Comparison of ENCODE assay signal across 1 cellular context in genomic region chr7:128204455-128204854, GRCh38.
TF ChIP-seq lines count a peak whose summit lies in the region.

No MANE protein-coding gene starts in this region.

TF ChIP-seq in K562, 482 proteins besides CTCF, POLR2A, EP300 and RAD21 (continued from another document and continues in another):
- TF ChIP-seq ZBTB7A (IDR thresholded peaks at IDR 0.05; ENCODE audit: borderline replicate concordance, control insufficient read depth, low read depth, low read length) (no peak), CEBPG (CRISPR knock-in tag; IDR thresholded peaks at IDR 0.05) (no peak), CEBPG (tag; conservative IDR thresholded peaks at IDR 0.05 in 1 of 2, IDR thresholded peaks at IDR 0.05 in 1 of 2) (no peak), HOMEZ (CRISPR knock-in tag; IDR thresholded peaks at IDR 0.05) (no peak), BCL6 (CRISPR knock-in tag; IDR thresholded peaks at IDR 0.05) (no peak), CBFA2T3 (IDR thresholded peaks at IDR 0.05) (peak; percentile 94), SNRNP70 (optimal IDR thresholded peaks at IDR 0.05; ENCODE audit: low read depth, low read length) (no peak), ZBTB11 (CRISPR knock-in tag; IDR thresholded peaks at IDR 0.05) (no peak), ZKSCAN8 (CRISPR knock-in tag; IDR thresholded peaks at IDR 0.05) (no peak), RBM17 (IDR thresholded peaks at IDR 0.05; ENCODE audit: borderline replicate concordance, low read depth, low read length) (no peak), C11orf30 (IDR thresholded peaks at IDR 0.05; ENCODE audit: low read depth) (no peak), ZNF318 (IDR thresholded peaks at IDR 0.05; ENCODE audit: borderline replicate concordance in 1 of 2, low read depth in 1 of 2) (no peak), AFF4 (CRISPR knock-in tag; IDR thresholded peaks at IDR 0.05) (no peak; the same call in 1 of the 2 replicates), ZNF511 (CRISPR knock-in tag; IDR thresholded peaks at IDR 0.05) (no peak), TCFL5 (CRISPR knock-in tag; conservative IDR thresholded peaks at IDR 0.05) (no peak), ZSCAN29 (IDR thresholded peaks at IDR 0.05) (no peak), ZNF507 (tag; conservative IDR thresholded peaks at IDR 0.05) (no peak), POU5F1 (IDR thresholded peaks at IDR 0.05; ENCODE audit: borderline replicate concordance, low read depth, low read length, partially characterized antibody) (no peak), ZKSCAN1 (IDR thresholded peaks at IDR 0.05; ENCODE audit: low read depth, low read length) (no peak), KLF6 (CRISPR knock-in tag; IDR thresholded peaks at IDR 0.05; ENCODE audit: borderline replicate concordance) (no peak), PHB (CRISPR knock-in tag; IDR thresholded peaks at IDR 0.05) (no peak), GABPB1 (CRISPR knock-in tag; IDR thresholded peaks at IDR 0.05) (no peak), ZNF146 (CRISPR knock-in tag; IDR thresholded peaks at IDR 0.05; ENCODE audit: unreplicated experiment) (no peak), HMGXB4 (CRISPR knock-in tag; IDR thresholded peaks at IDR 0.05) (no peak), HDAC8 (tag; IDR thresholded peaks at IDR 0.05) (no peak), EGR1 (conservative IDR thresholded peaks at IDR 0.05) (peak; percentile 36; the same call in 1 of the 2 replicates), SMARCA4 (IDR thresholded peaks at IDR 0.05) (peak; percentile 88), CAMTA2 (CRISPR knock-in tag; conservative IDR thresholded peaks at IDR 0.05) (no peak), SMAD2 (IDR thresholded peaks at IDR 0.05; ENCODE audit: low read depth, low read length) (no peak), HINFP (tag; conservative IDR thresholded peaks at IDR 0.05; ENCODE audit: low read depth) (no peak), HMBOX1 (IDR thresholded peaks at IDR 0.05) (no peak), HCFC1 (IDR thresholded peaks at IDR 0.05; ENCODE audit: low read depth, low read length) (no peak), MNT (conservative IDR thresholded peaks at IDR 0.05) (peak in 1 of 2 experiments; percentile 54; a peak in 1 of 4 replicates), NONO (IDR thresholded peaks at IDR 0.05; ENCODE audit: low read depth in 2 of 2, low read length in 1 of 2) (no peak), HDAC6 (IDR thresholded peaks at IDR 0.05; ENCODE audit: low read depth, low read length) (no peak), TFAM (CRISPR knock-in tag; conservative IDR thresholded peaks at IDR 0.05) (no peak)
